Comparison of ENCODE assay signal across 8 cellular contexts in the genomic region with DNA sequence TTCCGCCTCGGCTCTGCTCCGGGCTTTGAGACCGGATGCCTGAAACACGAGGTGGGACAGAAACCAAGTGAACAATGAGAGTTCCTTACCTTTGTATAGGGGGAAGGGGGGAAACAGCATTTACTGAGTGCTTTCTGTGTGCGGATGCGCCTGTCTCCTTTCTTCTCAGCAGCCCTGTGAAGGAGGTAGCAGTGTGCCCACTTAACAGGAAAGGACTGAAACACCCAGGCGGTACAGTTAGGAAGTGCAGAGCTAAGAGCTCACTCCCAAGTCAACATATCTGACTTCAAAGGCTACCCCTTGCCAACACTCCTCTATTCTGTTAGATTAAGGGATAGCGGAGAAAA. TPM values are rescaled to one million over a fixed set of nuclear protein-coding genes. Genes with fewer than 3 reads are reported as not detected.
DNase-seq lines count a peak whose midpoint lies in the region; ATAC-seq and TF ChIP-seq lines count a peak whose summit lies in the region.

No MANE protein-coding gene starts in this region.

- no peak overlapping the region for H2AFZ ChIP-seq in OCI-LY1 (ENCODE audit: low read length)

- intact Hi-C loops in MCF 10A (cut with micrococcal nuclease): loop anchor here (2.0 kb wide), 1 partner anchor 21 kb away; no protein-coding TSS in a partner anchor
- intact Hi-C loops in spleen (cut with DNase I; ENCODE audit: low total_unique reads): no loop called here

- H3K4me3 ChIP-seq in OCI-LY1 (ENCODE audit: low read depth, low read length, poor library complexity, severe bottlenecking): peak overlapping the region; percentile 79
- H3K4me3 ChIP-seq in spleen: peak overlapping the region; percentile 24 to 77 (median 50)

- H3K9ac ChIP-seq in OCI-LY1 (ENCODE audit: low read length): peak overlapping the region; percentile 88

- H3K36me3 ChIP-seq in OCI-LY1 (ENCODE audit: insufficient read depth, low read length): no peaks in the 10 kb centered on the region
- H3K36me3 ChIP-seq in spleen: no peaks in the 10 kb centered on the region

- H3K9me3 Mint-ChIP-seq in MCF 10A (ENCODE audit: unreplicated experiment): no peaks in the 10 kb centered on the region

- peak overlapping the region; percentile 97 for H3K4me2 ChIP-seq in OCI-LY1 (ENCODE audit: low read length)

- H3K27ac ChIP-seq in OCI-LY1 (ENCODE audit: low read depth, low read length, poor library complexity, severe bottlenecking) (peak overlapping the region; percentile 89), spleen (peak overlapping the region; percentile 1 to 86 (median 76))

- TF ChIP-seq CTCF in OCI-LY1 (IDR thresholded peaks at IDR 0.05; ENCODE audit: low read length) (peak; percentile 32; the same call in 1 of the 2 replicates), MCF 10A (IDR thresholded peaks at IDR 0.05; ENCODE audit: unreplicated experiment) (peak; percentile 18), spleen (IDR thresholded peaks at IDR 0.05 in 8 of 11, conservative IDR thresholded peaks at IDR 0.05 in 3 of 11) (peak in 5 of 11 experiments; percentile 30 to 48 (median 38))

- H3K27me3 ChIP-seq in OCI-LY1 (ENCODE audit: insufficient read depth, low read length) (no peaks in the 10 kb centered on the region), spleen (replicated peaks in 1 of 7) (peaks cover 0 to 7% (median 0%) of the 10 kb centered on the region in 7 donors)

- peaks cover 5% of the 10 kb centered on the region for H3K4me1 Mint-ChIP-seq in MCF 10A (ENCODE audit: insufficient read depth, unreplicated experiment)

- peaks cover 25% of the 10 kb centered on the region for H3K27me3 Mint-ChIP-seq in MCF 10A (ENCODE audit: insufficient read depth, unreplicated experiment)

- BruUV-seq in MCF 10A (replicated peaks; lab: Mats Ljungman, UMichigan): no TSS peak

- POLR2A ChIA-PET in MCF 10A (lab: Yijun Ruan, JAX): interaction anchor here (1.4 to 2.2 kb wide), 5 partner anchors 11 to 238 kb away, joined by 4 to 15 read pairs (median 6); a partner anchor contains a TSS

- peak; percentile 22 for DNase-seq in DMS153 treated with DMSO at 0.1 percent for 48 hours (lab: John Stamatoyannopoulos, UW; ENCODE audit: unreplicated experiment)
- peak; percentile 35 for DNase-seq in MCF 10A (ENCODE audit: unreplicated experiment)
- DNase-seq in iPS-NIHi7 (ENCODE audit: extremely low spot score): peak; percentile 73
- DNase-seq in spleen: no peak
- DNase-seq in SHP77 treated with DMSO at 0.1 percent for 48 hours (lab: John Stamatoyannopoulos, UW): no peak

- no peaks in the 10 kb centered on the region for H3K36me3 Mint-ChIP-seq in MCF 10A (ENCODE audit: insufficient read depth, unreplicated experiment)

- no peaks in the 10 kb centered on the region for H3K79me2 ChIP-seq in OCI-LY1 (ENCODE audit: insufficient read depth, low read length)

- peak overlapping the region; percentile 22 for H3K27ac Mint-ChIP-seq in MCF 10A (ENCODE audit: low read depth, unreplicated experiment)

- no peaks in the 10 kb centered on the region for H4K20me1 ChIP-seq in OCI-LY1 (ENCODE audit: insufficient read depth, low read length)

- peak overlapping the region; percentile 80 for H3K4me3 Mint-ChIP-seq in MCF 10A (ENCODE audit: unreplicated experiment)

- H3F3A ChIP-seq in OCI-LY1 (ENCODE audit: insufficient read depth, low read length): no peaks in the 10 kb centered on the region

- no peak for TF ChIP-seq POLR2A in spleen (IDR thresholded peaks at IDR 0.05)

- no peaks in the 10 kb centered on the region for H3K9me2 ChIP-seq in OCI-LY1 (ENCODE audit: low read depth, low read length)

- peak; percentile 31 for ATAC-seq in GM19438 (IDR thresholded peaks at IDR 0.05; ENCODE audit: low read depth, unreplicated experiment)
- peak; percentile 48 for ATAC-seq in HG03432 (IDR thresholded peaks at IDR 0.05; ENCODE audit: unreplicated experiment)

- H3K4me1 ChIP-seq in OCI-LY1 (ENCODE audit: insufficient read depth, low read length, severe bottlenecking) (peaks cover 23% of the 10 kb centered on the region), spleen (peaks cover 0 to 14% (median 3%) of the 10 kb centered on the region in 6 donors)

- WGBS in spleen, 5 donors: 9 to 38% (median 13%) methylated on average over 6 to 9 of the region's 9 CpGs

- H3K9me3 ChIP-seq in OCI-LY1 (ENCODE audit: low read length): no peaks in the 10 kb centered on the region
- no peaks in the 10 kb centered on the region for H3K9me3 ChIP-seq in spleen

- CTCF ChIA-PET in MCF 10A (lab: Yijun Ruan, JAX): interaction anchor here (0.6 to 1.3 kb wide), 4 partner anchors 11 to 220 kb away, joined by 3 to 4 read pairs (median 3); no protein-coding TSS in a partner anchor

RNA-seq across cellular contexts. Expression of a gene that starts 43.1 kb away (rescaled TPM):
- 2.1 and 3.0 TPM in 2 replicates for total RNA-seq in MCF 10A (2022)
- total RNA-seq in spleen: 1 to 10 TPM; 2.0 to 5.4 (median 3.2) TPM
- 1 to 10 TPM; 5.0 to 8.6 (median 7.5) TPM for polyA plus RNA-seq in spleen

Comparison
In these comparisons a context has a peak if more than half of its experiments do, and no peak if none do; other contexts are left out.
1. DNase-seq: peak in DMS153 treated with DMSO at 0.1 percent for 48 hours (single experiment), MCF 10A (single experiment) and iPS-NIHi7 (single experiment); none in spleen (single experiment) and SHP77 treated with DMSO at 0.1 percent for 48 hours (single experiment).